Comparison of ENCODE assay signal across 20 cellular contexts in the genomic region with DNA sequence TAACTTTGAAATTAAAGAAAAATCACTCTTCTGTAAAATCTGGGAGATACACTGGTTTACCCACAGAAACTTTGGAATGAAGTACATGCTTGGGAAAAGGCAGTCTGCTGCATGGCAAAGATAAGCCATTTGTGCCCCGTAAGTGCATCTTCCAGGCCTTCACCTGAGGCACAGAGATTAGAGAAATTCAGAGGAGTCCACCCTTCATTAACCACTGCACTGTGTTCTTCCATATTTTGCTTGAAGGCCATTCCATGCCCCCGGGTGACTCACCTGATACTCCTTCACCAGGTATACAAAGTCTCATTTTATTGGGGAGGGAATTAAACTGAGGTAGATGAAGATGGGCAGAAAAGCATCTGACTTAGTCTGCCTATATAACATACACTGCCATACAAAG. TPM values are rescaled to one million over a fixed set of nuclear protein-coding genes. Genes with fewer than 3 reads are reported as not detected.
A peak's percentile ranks its signal among the peaks of the same experiment; 100 is the strongest.
DNase-seq lines count a peak whose midpoint lies in the region; TF ChIP-seq lines count a peak whose summit lies in the region.
"Had no signal": no experiment of that assay in that cellular context is flagged by ENCODE, and none has a peak within 500 bp of the region (broad histone marks: within the 10 kb centered on the region; RNA-seq: fewer than 3 reads in every experiment).

No MANE protein-coding gene starts in this region.

- no peaks in the 10 kb centered on the region for H3K9me3 ChIP-seq in Peyer's patch
- no peaks in the 10 kb centered on the region for H3K9me3 ChIP-seq in esophagus squamous epithelium
- no peaks in the 10 kb centered on the region for H3K9me3 ChIP-seq in prostate gland
- no peaks in the 10 kb centered on the region for H3K9me3 ChIP-seq in tibial nerve
- H3K9me3 ChIP-seq: MG63 had no signal

- H3K27ac ChIP-seq in Peyer's patch (peak overlapping the region in 3 of 4 donors; percentile 7 to 94 (median 74)), esophagus squamous epithelium (peak overlapping the region in 3 of 4 donors; percentile 89 to 96 (median 91)), prostate gland (peak overlapping the region; percentile 42 to 83), tibial nerve (peak overlapping the region in 3 of 4 donors; percentile 6 to 97 (median 90))
- H3K27ac ChIP-seq: HL-60 had no signal

- TF ChIP-seq CTCF in Peyer's patch (IDR thresholded peaks at IDR 0.05) (no peak), esophagus squamous epithelium (IDR thresholded peaks at IDR 0.05) (no peak), prostate gland (IDR thresholded peaks at IDR 0.05) (no peak), tibial nerve (IDR thresholded peaks at IDR 0.05) (no peak)

- DNase-seq in Peyer's patch (peak in 1 of 3 donors; percentile 51), esophagus squamous epithelium (lab: John Stamatoyannopoulos, UW) (no peak), prostate gland (ENCODE audit: low spot score) (no peak), tibial nerve (ENCODE audit: low spot score in 2 of 2) (no peak), activated T-cell treated with anti-CD3 and anti-CD28 coated beads for 4 hours (no peak), posterior cingulate gyrus (no peak)
- DNase-seq in stimulated activated naive CD4-positive, alpha-beta T cell (lab: John Stamatoyannopoulos, UW), result no peak
- DNase-seq in activated CD8-positive, alpha-beta memory T cell treated with anti-CD3 and anti-CD28 coated beads for 24 hours, result no peak
- DNase-seq: activated CD4-positive, CD25-positive, alpha-beta regulatory T cell treated with anti-CD3 and anti-CD28 coated beads, Interleukin-2, amount 50 U/mL, for 72 hours; activated naive CD4-positive, alpha-beta T cell treated with anti-CD3 and anti-CD28 coated beads, Interleukin-2, amount 50 U/mL, for 16 hours; activated T-cell treated with anti-CD3 and anti-CD28 coated beads, Interleukin-2, amount 50 U/mL, for 48 hours; CD4-positive, CD25-positive, alpha-beta regulatory T cell; DMS 273 treated with DMSO at 0.1 percent for 48 hours; hypothalamus; MG63; NCI-H1436 treated with DMSO at 0.1 percent for 48 hours; NCI-H2171 treated with DMSO at 0.1 percent for 48 hours; nephron progenitor cell; Right ventricle myocardium superior had no signal

- intact Hi-C loops in esophagus squamous epithelium (cut with DNase I) (no loop called here), prostate gland (cut with DNase I) (no loop called here), posterior cingulate gyrus (cut with DNase I) (no loop called here)

- H3K4me3 ChIP-seq in Peyer's patch, result peak overlapping the region in 2 of 4 donors; percentile 25 to 70
- peak overlapping the region in 2 of 4 donors; percentile 65 to 83 for H3K4me3 ChIP-seq in esophagus squamous epithelium
- H3K4me3 ChIP-seq in prostate gland, result no peak overlapping the region
- no peak overlapping the region for H3K4me3 ChIP-seq in tibial nerve
- H3K4me3 ChIP-seq: MG63 had no signal

- WGBS in esophagus squamous epithelium, 2 donors, result 82 to 95% methylated on average over 2 of the region's 2 CpGs
- 94% methylated on average over 2 of the region's 2 CpGs for WGBS in prostate gland
- WGBS in tibial nerve, 2 donors, result 80 to 85% methylated on average over 2 of the region's 2 CpGs

- no peaks in the 10 kb centered on the region for H3K36me3 ChIP-seq in Peyer's patch
- H3K36me3 ChIP-seq in esophagus squamous epithelium, result no peaks in the 10 kb centered on the region
- H3K36me3 ChIP-seq in prostate gland, result no peaks in the 10 kb centered on the region
- H3K36me3 ChIP-seq in tibial nerve, result no peaks in the 10 kb centered on the region

- no peak for TF ChIP-seq EP300 in tibial nerve (IDR thresholded peaks at IDR 0.05)

- TF ChIP-seq POLR2A in Peyer's patch (IDR thresholded peaks at IDR 0.05) (no peak), esophagus squamous epithelium (IDR thresholded peaks at IDR 0.05) (no peak), prostate gland (IDR thresholded peaks at IDR 0.05) (no peak), tibial nerve (IDR thresholded peaks at IDR 0.05) (no peak)

- H3K4me1 ChIP-seq in Peyer's patch (peaks cover 0 to 37% (median 0%) of the 10 kb centered on the region in 4 donors), esophagus squamous epithelium (peaks cover 5 to 74% (median 28%) of the 10 kb centered on the region in 3 donors), prostate gland (replicated peaks) (no peaks in the 10 kb centered on the region), tibial nerve (peaks cover 0 to 75% (median 24%) of the 10 kb centered on the region in 4 donors)

- H3K27me3 ChIP-seq in Peyer's patch, result no peaks in the 10 kb centered on the region
- peaks cover 0 to under 1% (median 0%) of the 10 kb centered on the region in 4 donors for H3K27me3 ChIP-seq in esophagus squamous epithelium
- H3K27me3 ChIP-seq in prostate gland (replicated peaks; ENCODE audit: insufficient read depth), result no peaks in the 10 kb centered on the region
- no peaks in the 10 kb centered on the region for H3K27me3 ChIP-seq in tibial nerve
- H3K27me3 ChIP-seq: MG63 had no signal

RNA-seq across cellular contexts. Expression of gene CMSS1, which starts 53.0 kb away (rescaled TPM):
- 1 to 10 TPM; 1.3 to 9.9 (median 2.3) TPM for total RNA-seq in Peyer's patch
- 10 to 100 TPM in 3 of 4 donors, 1 to 10 TPM in 1; 9.2 to 18.5 (median 12.9) TPM for total RNA-seq in esophagus squamous epithelium
- total RNA-seq in prostate gland, result 10 to 100 TPM; 10.2 to 13.6 TPM
- total RNA-seq in tibial nerve, result 10 to 100 TPM in 3 of 4 donors, 1 to 10 TPM in 1; 5.5 to 29.1 (median 15.7) TPM
